ENCODE assay signal across 1 cellular context in the genomic region with DNA sequence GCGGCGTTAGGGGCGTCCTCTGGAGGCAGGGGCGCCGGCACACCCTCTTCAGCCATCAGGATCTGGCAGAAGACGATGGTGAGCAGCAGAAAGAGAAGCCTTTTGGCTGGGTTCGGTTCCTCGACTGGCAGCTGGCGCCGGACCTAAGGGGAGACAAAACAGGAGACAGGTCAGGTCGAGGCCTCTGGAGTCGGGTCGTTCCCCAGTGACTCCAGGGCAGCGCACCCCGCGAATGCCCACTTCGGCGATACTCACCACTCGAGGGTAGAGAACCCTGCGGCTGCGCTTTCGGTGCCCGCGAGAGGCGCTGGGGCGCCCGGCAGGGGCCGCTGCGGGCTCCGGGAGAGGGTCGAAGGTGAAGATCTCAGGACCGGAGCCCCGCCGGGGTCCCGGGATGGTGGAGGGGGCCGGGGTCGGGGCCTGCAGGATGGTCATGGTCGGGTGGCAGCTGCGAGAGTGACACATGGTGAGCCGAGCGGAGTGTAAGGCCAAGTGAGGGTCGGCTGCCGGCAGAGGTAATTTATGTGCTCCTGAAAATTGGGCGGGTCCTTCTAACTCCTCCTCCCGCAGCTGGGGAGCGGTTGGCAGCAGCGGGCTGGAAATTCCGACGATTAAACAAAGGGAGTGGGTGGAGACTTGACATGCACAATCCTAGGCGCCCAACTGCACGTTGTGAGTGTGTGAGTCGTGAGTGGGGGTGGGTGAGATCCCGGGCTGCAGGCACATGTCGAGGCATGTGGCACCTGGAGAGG.
TF ChIP-seq lines count a peak whose summit lies in the region.

A gene with protein sequence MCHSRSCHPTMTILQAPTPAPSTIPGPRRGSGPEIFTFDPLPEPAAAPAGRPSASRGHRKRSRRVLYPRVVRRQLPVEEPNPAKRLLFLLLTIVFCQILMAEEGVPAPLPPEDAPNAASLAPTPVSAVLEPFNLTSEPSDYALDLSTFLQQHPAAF (minus strand): TSS at position 494 of the 752 bp plus-strand sequence. CDS start 29 bp downstream, at position 465.

TF ChIP-seq in HepG2, 621 proteins besides CTCF, POLR2A, EP300 and RAD21 (continued from another document and continues in another):
- TF ChIP-seq YY1 (IDR thresholded peaks at IDR 0.05; ENCODE audit: insufficient read depth, insufficient replicate concordance, low read depth, low read length) (peak; percentile 75), EZH2 (conservative IDR thresholded peaks at IDR 0.05; ENCODE audit: low read depth, low read length) (no peak), MTA1 (CRISPR knock-in tag; IDR thresholded peaks at IDR 0.05; ENCODE audit: borderline replicate concordance) (no peak), ZNF572 (CRISPR knock-in tag; IDR thresholded peaks at IDR 0.05) (no peak), MTF1 (CRISPR knock-in tag; IDR thresholded peaks at IDR 0.05) (peak; percentile 54; the same call in 1 of the 2 replicates), ZZZ3 (CRISPR knock-in tag; IDR thresholded peaks at IDR 0.05; ENCODE audit: borderline replicate concordance) (no peak), ZMYM3 (CRISPR knock-in tag; IDR thresholded peaks at IDR 0.05) (no peak), HNRNPK (IDR thresholded peaks at IDR 0.05; ENCODE audit: low read depth, low read length, poor library complexity, severe bottlenecking) (peak; percentile 95), ZNF720 (CRISPR knock-in tag; IDR thresholded peaks at IDR 0.05) (no peak; the same call in 1 of the 2 replicates), HDAC6 (IDR thresholded peaks at IDR 0.05; ENCODE audit: low read depth, low read length) (no peak), ZC3H13 (CRISPR knock-in tag; IDR thresholded peaks at IDR 0.05) (peak; percentile 88), JUNB (CRISPR knock-in tag; IDR thresholded peaks at IDR 0.05; ENCODE audit: borderline replicate concordance) (no peak), NONO (IDR thresholded peaks at IDR 0.05) (no peak), NONO (CRISPR knock-in tag; conservative IDR thresholded peaks at IDR 0.05) (peak; percentile 73), TSC22D2 (CRISPR knock-in tag; IDR thresholded peaks at IDR 0.05; ENCODE audit: borderline replicate concordance) (peak; percentile 83; the same call in 1 of the 2 replicates), EEA1 (CRISPR knock-in tag; IDR thresholded peaks at IDR 0.05; ENCODE audit: borderline replicate concordance) (no peak), ZNF747 (CRISPR knock-in tag; IDR thresholded peaks at IDR 0.05; ENCODE audit: borderline replicate concordance) (peak; percentile 78), NBN (conservative IDR thresholded peaks at IDR 0.05) (no peak), SUZ12 (IDR thresholded peaks at IDR 0.05; ENCODE audit: low read depth, low read length) (no peak), ZSCAN22 (CRISPR knock-in tag; IDR thresholded peaks at IDR 0.05) (no peak), MAFG (CRISPR knock-in tag; IDR thresholded peaks at IDR 0.05) (no peak), ZNF432 (CRISPR knock-in tag; IDR thresholded peaks at IDR 0.05; ENCODE audit: borderline replicate concordance) (0 out of 2 replicates have a peak, but pooled peaks have one; percentile 63), SATB2 (CRISPR knock-in tag; IDR thresholded peaks at IDR 0.05) (no peak), SYNCRIP (IDR thresholded peaks at IDR 0.05; ENCODE audit: insufficient read depth, low read depth, low read length) (no peak), TEAD3 (CRISPR knock-in tag; optimal IDR thresholded peaks at IDR 0.05; ENCODE audit: borderline replicate concordance) (peak; percentile 81), ZKSCAN5 (CRISPR knock-in tag; IDR thresholded peaks at IDR 0.05) (no peak), RXRB (CRISPR knock-in tag; IDR thresholded peaks at IDR 0.05; ENCODE audit: borderline replicate concordance) (peak; percentile 87), CHCHD3 (CRISPR knock-in tag; IDR thresholded peaks at IDR 0.05) (no peak), ZNF20 (CRISPR knock-in tag; IDR thresholded peaks at IDR 0.05) (0 out of 2 replicates have a peak, but pooled peaks have one; percentile 85), ZNF563 (CRISPR knock-in tag; IDR thresholded peaks at IDR 0.05) (peak; percentile 72), SMAD9 (CRISPR knock-in tag; IDR thresholded peaks at IDR 0.05) (no peak), NCOA1 (CRISPR knock-in tag; IDR thresholded peaks at IDR 0.05) (0 out of 2 replicates have a peak, but pooled peaks have one; percentile 45), ZNF256 (CRISPR knock-in tag; conservative IDR thresholded peaks at IDR 0.05) (no peak; the same call in 1 of the 2 replicates)
- TF ChIP-seq, protein P1, sequence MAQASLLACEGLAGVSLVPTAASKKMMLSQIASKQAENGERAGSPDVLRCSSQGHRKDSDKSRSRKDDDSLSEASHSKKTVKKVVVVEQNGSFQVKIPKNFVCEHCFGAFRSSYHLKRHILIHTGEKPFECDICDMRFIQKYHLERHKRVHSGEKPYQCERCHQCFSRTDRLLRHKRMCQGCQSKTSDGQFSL (CRISPR knock-in tag; IDR thresholded peaks at IDR 0.05): no peak
- TF ChIP-seq, protein P2, sequence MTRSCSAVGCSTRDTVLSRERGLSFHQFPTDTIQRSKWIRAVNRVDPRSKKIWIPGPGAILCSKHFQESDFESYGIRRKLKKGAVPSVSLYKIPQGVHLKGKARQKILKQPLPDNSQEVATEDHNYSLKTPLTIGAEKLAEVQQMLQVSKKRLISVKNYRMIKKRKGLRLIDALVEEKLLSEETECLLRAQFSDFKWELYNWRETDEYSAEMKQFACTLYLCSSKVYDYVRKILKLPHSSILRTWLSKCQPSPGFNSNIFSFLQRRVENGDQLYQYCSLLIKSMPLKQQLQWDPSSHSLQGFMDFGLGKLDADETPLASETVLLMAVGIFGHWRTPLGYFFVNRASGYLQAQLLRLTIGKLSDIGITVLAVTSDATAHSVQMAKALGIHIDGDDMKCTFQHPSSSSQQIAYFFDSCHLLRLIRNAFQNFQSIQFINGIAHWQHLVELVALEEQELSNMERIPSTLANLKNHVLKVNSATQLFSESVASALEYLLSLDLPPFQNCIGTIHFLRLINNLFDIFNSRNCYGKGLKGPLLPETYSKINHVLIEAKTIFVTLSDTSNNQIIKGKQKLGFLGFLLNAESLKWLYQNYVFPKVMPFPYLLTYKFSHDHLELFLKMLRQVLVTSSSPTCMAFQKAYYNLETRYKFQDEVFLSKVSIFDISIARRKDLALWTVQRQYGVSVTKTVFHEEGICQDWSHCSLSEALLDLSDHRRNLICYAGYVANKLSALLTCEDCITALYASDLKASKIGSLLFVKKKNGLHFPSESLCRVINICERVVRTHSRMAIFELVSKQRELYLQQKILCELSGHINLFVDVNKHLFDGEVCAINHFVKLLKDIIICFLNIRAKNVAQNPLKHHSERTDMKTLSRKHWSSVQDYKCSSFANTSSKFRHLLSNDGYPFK (CRISPR knock-in tag; IDR thresholded peaks at IDR 0.05; ENCODE audit: borderline replicate concordance): peak; percentile 76
- TF ChIP-seq, protein P3, sequence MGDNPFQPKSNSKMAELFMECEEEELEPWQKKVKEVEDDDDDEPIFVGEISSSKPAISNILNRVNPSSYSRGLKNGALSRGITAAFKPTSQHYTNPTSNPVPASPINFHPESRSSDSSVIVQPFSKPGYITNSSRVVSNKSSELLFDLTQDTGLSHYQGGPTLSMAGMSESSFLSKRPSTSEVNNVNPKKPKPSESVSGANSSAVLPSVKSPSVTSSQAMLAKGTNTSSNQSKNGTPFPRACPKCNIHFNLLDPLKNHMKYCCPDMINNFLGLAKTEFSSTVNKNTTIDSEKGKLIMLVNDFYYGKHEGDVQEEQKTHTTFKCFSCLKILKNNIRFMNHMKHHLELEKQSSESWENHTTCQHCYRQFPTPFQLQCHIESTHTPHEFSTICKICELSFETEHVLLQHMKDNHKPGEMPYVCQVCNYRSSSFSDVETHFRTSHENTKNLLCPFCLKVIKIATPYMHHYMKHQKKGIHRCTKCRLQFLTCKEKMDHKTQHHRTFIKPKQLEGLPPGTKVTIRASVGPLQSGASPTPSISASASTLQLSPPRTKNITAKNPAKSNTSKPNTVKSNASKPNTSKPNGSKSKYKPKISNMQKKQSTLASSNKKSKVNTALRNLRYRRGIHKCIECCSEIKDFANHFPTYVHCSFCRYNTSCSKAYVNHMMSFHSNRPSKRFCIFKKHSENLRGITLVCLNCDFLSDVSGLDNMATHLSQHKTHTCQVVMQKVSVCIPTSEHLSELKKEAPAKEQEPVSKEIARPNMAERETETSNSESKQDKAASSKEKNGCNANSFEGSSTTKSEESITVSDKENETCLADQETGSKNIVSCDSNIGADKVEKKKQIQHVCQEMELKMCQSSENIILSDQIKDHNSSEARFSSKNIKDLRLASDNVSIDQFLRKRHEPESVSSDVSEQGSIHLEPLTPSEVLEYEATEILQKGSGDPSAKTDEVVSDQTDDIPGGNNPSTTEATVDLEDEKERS (CRISPR knock-in tag; IDR thresholded peaks at IDR 0.05): no peak
- TF ChIP-seq, protein P4, sequence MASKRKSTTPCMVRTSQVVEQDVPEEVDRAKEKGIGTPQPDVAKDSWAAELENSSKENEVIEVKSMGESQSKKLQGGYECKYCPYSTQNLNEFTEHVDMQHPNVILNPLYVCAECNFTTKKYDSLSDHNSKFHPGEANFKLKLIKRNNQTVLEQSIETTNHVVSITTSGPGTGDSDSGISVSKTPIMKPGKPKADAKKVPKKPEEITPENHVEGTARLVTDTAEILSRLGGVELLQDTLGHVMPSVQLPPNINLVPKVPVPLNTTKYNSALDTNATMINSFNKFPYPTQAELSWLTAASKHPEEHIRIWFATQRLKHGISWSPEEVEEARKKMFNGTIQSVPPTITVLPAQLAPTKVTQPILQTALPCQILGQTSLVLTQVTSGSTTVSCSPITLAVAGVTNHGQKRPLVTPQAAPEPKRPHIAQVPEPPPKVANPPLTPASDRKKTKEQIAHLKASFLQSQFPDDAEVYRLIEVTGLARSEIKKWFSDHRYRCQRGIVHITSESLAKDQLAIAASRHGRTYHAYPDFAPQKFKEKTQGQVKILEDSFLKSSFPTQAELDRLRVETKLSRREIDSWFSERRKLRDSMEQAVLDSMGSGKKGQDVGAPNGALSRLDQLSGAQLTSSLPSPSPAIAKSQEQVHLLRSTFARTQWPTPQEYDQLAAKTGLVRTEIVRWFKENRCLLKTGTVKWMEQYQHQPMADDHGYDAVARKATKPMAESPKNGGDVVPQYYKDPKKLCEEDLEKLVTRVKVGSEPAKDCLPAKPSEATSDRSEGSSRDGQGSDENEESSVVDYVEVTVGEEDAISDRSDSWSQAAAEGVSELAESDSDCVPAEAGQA (IDR thresholded peaks at IDR 0.05; ENCODE audit: low read depth): peak; percentile 62; the same call in 1 of the 2 replicates
- TF ChIP-seq, protein P4 (CRISPR knock-in tag; IDR thresholded peaks at IDR 0.05; ENCODE audit: borderline replicate concordance): no peak
- TF ChIP-seq, protein P5, sequence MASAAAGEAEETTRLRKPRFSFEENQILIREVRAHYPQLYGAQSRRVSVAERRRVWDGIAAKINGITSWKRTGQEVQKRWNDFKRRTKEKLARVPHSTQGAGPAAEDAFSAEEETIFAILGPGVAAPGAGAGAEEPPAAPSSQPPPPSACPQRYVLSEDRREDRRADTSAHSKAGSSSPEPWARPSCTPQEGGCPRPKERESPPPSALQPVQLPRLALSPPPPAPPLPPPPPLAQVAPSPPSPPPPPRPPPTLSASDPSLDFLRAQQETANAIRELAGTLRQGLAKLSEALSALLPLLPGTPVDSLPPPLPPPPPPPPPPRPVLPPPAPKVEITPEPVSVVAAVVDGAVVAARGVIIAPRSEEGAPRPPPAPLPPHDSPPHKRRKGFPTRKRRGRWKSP (CRISPR knock-in tag; IDR thresholded peaks at IDR 0.05): peak; percentile 90
- TF ChIP-seq, protein P6, sequence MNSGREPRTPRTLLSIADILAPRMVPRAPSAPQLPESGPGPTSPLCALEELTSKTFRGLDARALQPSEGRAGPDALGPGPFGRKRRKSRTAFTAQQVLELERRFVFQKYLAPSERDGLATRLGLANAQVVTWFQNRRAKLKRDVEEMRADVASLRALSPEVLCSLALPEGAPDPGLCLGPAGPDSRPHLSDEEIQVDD (CRISPR knock-in tag; IDR thresholded peaks at IDR 0.05; ENCODE audit: borderline replicate concordance): peak; percentile 31; the same call in 1 of the 2 replicates
- TF ChIP-seq, protein P7, sequence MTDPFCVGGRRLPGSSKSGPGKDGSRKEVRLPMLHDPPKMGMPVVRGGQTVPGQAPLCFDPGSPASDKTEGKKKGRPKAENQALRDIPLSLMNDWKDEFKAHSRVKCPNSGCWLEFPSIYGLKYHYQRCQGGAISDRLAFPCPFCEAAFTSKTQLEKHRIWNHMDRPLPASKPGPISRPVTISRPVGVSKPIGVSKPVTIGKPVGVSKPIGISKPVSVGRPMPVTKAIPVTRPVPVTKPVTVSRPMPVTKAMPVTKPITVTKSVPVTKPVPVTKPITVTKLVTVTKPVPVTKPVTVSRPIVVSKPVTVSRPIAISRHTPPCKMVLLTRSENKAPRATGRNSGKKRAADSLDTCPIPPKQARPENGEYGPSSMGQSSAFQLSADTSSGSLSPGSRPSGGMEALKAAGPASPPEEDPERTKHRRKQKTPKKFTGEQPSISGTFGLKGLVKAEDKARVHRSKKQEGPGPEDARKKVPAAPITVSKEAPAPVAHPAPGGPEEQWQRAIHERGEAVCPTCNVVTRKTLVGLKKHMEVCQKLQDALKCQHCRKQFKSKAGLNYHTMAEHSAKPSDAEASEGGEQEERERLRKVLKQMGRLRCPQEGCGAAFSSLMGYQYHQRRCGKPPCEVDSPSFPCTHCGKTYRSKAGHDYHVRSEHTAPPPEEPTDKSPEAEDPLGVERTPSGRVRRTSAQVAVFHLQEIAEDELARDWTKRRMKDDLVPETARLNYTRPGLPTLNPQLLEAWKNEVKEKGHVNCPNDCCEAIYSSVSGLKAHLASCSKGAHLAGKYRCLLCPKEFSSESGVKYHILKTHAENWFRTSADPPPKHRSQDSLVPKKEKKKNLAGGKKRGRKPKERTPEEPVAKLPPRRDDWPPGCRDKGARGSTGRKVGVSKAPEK (CRISPR knock-in tag; IDR thresholded peaks at IDR 0.05; ENCODE audit: borderline replicate concordance): no peak
- TF ChIP-seq, protein P8, sequence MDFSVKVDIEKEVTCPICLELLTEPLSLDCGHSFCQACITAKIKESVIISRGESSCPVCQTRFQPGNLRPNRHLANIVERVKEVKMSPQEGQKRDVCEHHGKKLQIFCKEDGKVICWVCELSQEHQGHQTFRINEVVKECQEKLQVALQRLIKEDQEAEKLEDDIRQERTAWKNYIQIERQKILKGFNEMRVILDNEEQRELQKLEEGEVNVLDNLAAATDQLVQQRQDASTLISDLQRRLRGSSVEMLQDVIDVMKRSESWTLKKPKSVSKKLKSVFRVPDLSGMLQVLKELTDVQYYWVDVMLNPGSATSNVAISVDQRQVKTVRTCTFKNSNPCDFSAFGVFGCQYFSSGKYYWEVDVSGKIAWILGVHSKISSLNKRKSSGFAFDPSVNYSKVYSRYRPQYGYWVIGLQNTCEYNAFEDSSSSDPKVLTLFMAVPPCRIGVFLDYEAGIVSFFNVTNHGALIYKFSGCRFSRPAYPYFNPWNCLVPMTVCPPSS (IDR thresholded peaks at IDR 0.05): no peak
